In the genomic region with DNA sequence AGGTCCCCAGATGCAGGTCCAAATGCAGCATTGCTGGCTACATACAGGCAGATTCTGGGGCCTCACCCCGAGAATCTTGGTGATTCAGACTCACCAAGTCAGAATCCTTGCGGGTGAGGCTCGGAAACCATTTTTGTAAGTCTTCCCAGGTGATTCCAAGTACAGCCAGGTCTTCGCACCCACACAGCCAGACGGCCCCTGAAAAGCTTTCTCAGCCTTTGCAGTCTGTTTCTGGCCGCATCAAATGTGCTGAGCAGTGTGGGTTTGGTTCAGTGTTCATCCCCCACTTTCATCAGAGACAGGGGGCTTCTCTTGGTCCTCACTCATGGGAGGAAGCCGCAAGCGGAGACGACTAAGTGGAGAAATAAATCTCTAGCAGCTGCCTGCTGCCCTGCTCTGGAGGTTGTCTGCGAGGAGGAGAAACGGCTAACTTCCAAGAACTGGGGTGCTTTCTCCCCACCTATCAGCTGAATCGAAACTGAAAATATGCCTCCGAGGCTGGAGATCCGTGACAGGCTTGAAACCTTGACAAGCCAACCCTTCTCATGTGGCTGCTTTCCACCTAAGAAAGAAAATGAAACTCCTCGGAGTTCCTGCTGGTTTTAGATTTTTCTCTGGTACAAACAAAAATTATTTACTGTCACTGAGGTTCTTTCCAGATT, we compare ENCODE assay signal across 1 cellular context.
TF ChIP-seq lines count a peak whose summit lies in the region.

No MANE protein-coding gene starts in this region.

TF ChIP-seq in GM23338, 12 proteins besides CTCF, POLR2A, EP300 and RAD21 (continued from another document):
- TF ChIP-seq, protein P1, sequence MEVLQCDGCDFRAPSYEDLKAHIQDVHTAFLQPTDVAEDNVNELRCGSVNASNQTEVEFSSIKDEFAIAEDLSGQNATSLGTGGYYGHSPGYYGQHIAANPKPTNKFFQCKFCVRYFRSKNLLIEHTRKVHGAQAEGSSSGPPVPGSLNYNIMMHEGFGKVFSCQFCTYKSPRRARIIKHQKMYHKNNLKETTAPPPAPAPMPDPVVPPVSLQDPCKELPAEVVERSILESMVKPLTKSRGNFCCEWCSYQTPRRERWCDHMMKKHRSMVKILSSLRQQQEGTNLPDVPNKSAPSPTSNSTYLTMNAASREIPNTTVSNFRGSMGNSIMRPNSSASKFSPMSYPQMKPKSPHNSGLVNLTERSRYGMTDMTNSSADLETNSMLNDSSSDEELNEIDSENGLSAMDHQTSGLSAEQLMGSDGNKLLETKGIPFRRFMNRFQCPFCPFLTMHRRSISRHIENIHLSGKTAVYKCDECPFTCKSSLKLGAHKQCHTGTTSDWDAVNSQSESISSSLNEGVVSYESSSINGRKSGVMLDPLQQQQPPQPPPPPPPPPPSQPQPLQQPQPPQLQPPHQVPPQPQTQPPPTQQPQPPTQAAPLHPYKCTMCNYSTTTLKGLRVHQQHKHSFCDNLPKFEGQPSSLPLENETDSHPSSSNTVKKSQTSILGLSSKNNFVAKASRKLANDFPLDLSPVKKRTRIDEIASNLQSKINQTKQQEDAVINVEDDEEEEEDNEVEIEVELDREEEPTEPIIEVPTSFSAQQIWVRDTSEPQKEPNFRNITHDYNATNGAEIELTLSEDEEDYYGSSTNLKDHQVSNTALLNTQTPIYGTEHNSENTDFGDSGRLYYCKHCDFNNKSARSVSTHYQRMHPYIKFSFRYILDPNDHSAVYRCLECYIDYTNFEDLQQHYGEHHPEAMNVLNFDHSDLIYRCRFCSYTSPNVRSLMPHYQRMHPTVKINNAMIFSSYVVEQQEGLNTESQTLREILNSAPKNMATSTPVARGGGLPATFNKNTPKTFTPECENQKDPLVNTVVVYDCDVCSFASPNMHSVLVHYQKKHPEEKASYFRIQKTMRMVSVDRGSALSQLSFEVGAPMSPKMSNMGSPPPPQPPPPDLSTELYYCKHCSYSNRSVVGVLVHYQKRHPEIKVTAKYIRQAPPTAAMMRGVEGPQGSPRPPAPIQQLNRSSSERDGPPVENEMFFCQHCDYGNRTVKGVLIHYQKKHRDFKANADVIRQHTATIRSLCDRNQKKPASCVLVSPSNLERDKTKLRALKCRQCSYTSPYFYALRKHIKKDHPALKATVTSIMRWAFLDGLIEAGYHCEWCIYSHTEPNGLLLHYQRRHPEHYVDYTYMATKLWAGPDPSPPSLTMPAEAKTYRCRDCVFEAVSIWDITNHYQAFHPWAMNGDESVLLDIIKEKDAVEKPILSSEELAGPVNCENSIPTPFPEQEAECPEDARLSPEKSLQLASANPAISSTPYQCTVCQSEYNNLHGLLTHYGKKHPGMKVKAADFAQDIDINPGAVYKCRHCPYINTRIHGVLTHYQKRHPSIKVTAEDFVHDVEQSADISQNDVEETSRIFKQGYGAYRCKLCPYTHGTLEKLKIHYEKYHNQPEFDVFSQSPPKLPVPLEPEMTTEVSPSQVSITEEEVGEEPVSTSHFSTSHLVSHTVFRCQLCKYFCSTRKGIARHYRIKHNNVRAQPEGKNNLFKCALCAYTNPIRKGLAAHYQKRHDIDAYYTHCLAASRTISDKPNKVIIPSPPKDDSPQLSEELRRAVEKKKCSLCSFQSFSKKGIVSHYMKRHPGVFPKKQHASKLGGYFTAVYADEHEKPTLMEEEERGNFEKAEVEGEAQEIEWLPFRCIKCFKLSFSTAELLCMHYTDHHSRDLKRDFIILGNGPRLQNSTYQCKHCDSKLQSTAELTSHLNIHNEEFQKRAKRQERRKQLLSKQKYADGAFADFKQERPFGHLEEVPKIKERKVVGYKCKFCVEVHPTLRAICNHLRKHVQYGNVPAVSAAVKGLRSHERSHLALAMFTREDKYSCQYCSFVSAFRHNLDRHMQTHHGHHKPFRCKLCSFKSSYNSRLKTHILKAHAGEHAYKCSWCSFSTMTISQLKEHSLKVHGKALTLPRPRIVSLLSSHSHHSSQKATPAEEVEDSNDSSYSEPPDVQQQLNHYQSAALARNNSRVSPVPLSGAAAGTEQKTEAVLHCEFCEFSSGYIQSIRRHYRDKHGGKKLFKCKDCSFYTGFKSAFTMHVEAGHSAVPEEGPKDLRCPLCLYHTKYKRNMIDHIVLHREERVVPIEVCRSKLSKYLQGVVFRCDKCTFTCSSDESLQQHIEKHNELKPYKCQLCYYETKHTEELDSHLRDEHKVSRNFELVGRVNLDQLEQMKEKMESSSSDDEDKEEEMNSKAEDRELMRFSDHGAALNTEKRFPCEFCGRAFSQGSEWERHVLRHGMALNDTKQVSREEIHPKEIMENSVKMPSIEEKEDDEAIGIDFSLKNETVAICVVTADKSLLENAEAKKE (CRISPR knock-in tag; IDR thresholded peaks at IDR 0.05): no peak
- TF ChIP-seq, protein P2, sequence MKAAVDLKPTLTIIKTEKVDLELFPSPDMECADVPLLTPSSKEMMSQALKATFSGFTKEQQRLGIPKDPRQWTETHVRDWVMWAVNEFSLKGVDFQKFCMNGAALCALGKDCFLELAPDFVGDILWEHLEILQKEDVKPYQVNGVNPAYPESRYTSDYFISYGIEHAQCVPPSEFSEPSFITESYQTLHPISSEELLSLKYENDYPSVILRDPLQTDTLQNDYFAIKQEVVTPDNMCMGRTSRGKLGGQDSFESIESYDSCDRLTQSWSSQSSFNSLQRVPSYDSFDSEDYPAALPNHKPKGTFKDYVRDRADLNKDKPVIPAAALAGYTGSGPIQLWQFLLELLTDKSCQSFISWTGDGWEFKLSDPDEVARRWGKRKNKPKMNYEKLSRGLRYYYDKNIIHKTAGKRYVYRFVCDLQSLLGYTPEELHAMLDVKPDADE (IDR thresholded peaks at IDR 0.05): no peak
- TF ChIP-seq ZNF114 (CRISPR knock-in tag; IDR thresholded peaks at IDR 0.05): no peak
- no peak for TF ChIP-seq JUNB (IDR thresholded peaks at IDR 0.05; ENCODE audit: unreplicated experiment)
- TF ChIP-seq CREB1 (CRISPR knock-in tag; IDR thresholded peaks at IDR 0.05; ENCODE audit: low read depth): no peak
- no peak for TF ChIP-seq POLR2AphosphoS5 (IDR thresholded peaks at IDR 0.05; ENCODE audit: low read depth)
